18 cellular contexts compared by ENCODE assay signal in genomic region chr4:119679251-119679650, GRCh38.
"Had no signal": no experiment of that assay in that cellular context is flagged by ENCODE, and none has a peak within 500 bp of the region (broad histone marks: within the 10 kb centered on the region; RNA-seq: fewer than 3 reads in every experiment).

No MANE protein-coding gene starts in this region.

- H3K9me3 ChIP-seq: breast epithelium, pancreas, right lobe of liver, stomach, testis had no signal

- H3K4me3 ChIP-seq: breast epithelium, pancreas, right lobe of liver, smooth muscle cell, stomach, testis had no signal

- H3K27ac ChIP-seq: breast epithelium, right lobe of liver, stomach, testis had no signal

- H3K9me3 Mint-ChIP-seq: activated CD4-positive, alpha-beta T cell treated with anti-CD3 and anti-CD28 coated beads, Interleukin-2, amount 10 ng/mL, durations not matched to agents 7 days and 5 days; activated naive CD4-positive, alpha-beta T cell treated with anti-CD3 and anti-CD28 coated beads for 36 hours; activated T-cell treated with anti-CD3 and anti-CD28 coated beads, Interleukin-2, amount 50 U/mL, for 24 hours; naive thymus-derived CD4-positive, alpha-beta T cell; T-helper 1 cell treated with Interleukin-12 subunit alpha and Interleukin-12 subunit beta and Interleukin-4 antibody, amounts not matched to agents 30 μg/mL and 1 μg/mL, for 36 hours had no signal

- H3K4me1 ChIP-seq: breast epithelium, testis had no signal

- H3K36me3 ChIP-seq: breast epithelium, pancreas, right lobe of liver, stomach had no signal

- H3K27me3 ChIP-seq: breast epithelium, pancreas, right lobe of liver, stomach, testis had no signal

- H3K36me3 Mint-ChIP-seq: naive thymus-derived CD4-positive, alpha-beta T cell had no signal

- H3K27ac Mint-ChIP-seq: activated CD4-positive, alpha-beta T cell treated with anti-CD3 and anti-CD28 coated beads, Interleukin-2, amount 10 ng/mL, durations not matched to agents 7 days and 5 days; activated CD8-positive, alpha-beta T cell treated with anti-CD3 and anti-CD28 coated beads, Interleukin-2, amount 10 ng/mL, durations not matched to agents 7 days and 5 days; activated naive CD4-positive, alpha-beta T cell treated with anti-CD3 and anti-CD28 coated beads for 36 hours; activated T-cell treated with anti-CD3 and anti-CD28 coated beads, Interleukin-2, amount 50 U/mL, for 24 hours; naive thymus-derived CD4-positive, alpha-beta T cell; T-helper 1 cell treated with Interleukin-12 subunit alpha and Interleukin-12 subunit beta and Interleukin-4 antibody, amounts not matched to agents 30 μg/mL and 1 μg/mL, for 36 hours had no signal

- ATAC-seq: activated CD4-positive, CD25-positive, alpha-beta regulatory T cell treated with anti-CD3 and anti-CD28 coated beads, Interleukin-2, amount 50 U/mL, for 24 hours; activated CD8-positive, alpha-beta T cell treated with anti-CD3 and anti-CD28 coated beads, Interleukin-2, amount 10 ng/mL, durations not matched to agents 7 days and 5 days; naive thymus-derived CD4-positive, alpha-beta T cell; pancreas; right lobe of liver had no signal

- H3K4me3 Mint-ChIP-seq: activated CD4-positive, alpha-beta T cell treated with anti-CD3 and anti-CD28 coated beads, Interleukin-2, amount 10 ng/mL, durations not matched to agents 7 days and 5 days; activated CD8-positive, alpha-beta T cell treated with anti-CD3 and anti-CD28 coated beads, Interleukin-2, amount 10 ng/mL, durations not matched to agents 7 days and 5 days; activated naive CD4-positive, alpha-beta T cell treated with anti-CD3 and anti-CD28 coated beads for 36 hours; activated T-cell treated with anti-CD3 and anti-CD28 coated beads, Interleukin-2, amount 50 U/mL, for 24 hours; naive thymus-derived CD4-positive, alpha-beta T cell; T-helper 1 cell treated with Interleukin-12 subunit alpha and Interleukin-12 subunit beta and Interleukin-4 antibody, amounts not matched to agents 30 μg/mL and 1 μg/mL, for 36 hours had no signal

- H3K4me1 Mint-ChIP-seq: activated CD4-positive, alpha-beta T cell treated with anti-CD3 and anti-CD28 coated beads, Interleukin-2, amount 10 ng/mL, durations not matched to agents 7 days and 5 days; naive thymus-derived CD4-positive, alpha-beta T cell had no signal

- DNase-seq: activated CD4-positive, alpha-beta T cell treated with anti-CD3 and anti-CD28 coated beads, Interleukin-2, amount 10 ng/mL, durations not matched to agents 7 days and 5 days; activated CD8-positive, alpha-beta T cell treated with anti-CD3 and anti-CD28 coated beads, Interleukin-2, amount 10 ng/mL, durations not matched to agents 7 days and 5 days; activated naive CD4-positive, alpha-beta T cell treated with anti-CD3 and anti-CD28 coated beads for 36 hours; activated T-cell treated with anti-CD3 and anti-CD28 coated beads, Interleukin-2, amount 50 U/mL, for 24 hours; cortex of kidney; hippocampal formation; kidney; mesenchymal stem cell; naive thymus-derived CD4-positive, alpha-beta T cell; pancreas; right lobe of liver; stimulated activated CD4-positive, alpha-beta T cell treated with anti-CD3 and anti-CD28 coated beads, Interleukin-4, amount 100 ng/mL, for 1 hour; stomach; testis had no signal
